Comparison of ENCODE assay signal across 8 cellular contexts in the genomic region with DNA sequence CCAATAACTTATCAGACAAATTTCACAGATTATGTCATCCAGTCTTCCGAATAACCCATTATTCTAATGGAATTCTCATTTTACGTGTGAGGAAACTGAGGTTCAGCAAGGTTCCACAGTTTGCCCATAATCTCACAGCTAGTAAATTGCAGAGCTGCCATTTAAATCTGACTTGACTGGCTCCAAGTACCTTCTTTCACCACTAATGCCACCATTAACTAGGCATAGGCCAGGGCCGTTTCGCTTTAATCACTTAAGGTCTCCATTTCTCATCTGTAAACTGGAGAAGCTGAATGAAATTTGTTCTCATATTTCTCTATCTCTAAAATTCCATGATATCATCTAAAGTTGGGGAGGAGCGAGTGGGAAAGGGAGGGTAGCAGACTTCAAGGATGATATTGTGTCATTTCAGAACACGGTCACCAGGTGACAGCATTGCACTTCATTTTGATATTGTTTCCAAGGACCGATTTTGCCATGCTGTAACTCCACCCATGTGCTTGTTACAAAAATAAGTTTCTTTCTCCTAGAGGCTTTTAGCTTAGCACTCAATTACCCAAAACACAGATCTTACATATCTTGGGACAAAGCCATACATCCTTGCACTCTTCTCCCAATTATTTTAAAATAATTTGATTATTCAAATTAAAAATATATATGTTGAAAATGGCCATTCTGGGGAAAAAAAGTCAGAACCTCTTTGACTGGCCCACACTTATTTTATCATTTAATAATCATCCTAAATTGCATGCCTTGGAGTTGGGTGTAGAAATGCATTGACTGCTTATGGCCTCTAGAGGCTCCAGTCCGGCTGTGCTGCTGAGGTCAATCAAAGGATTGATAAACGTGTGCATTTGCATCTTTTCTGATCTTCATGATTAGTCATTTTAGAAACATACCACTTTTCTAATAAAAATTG.
DNase-seq lines count a peak whose midpoint lies in the region; ATAC-seq and TF ChIP-seq lines count a peak whose summit lies in the region.

No MANE protein-coding gene starts in this region.

- ATAC-seq in HG03039 (IDR thresholded peaks at IDR 0.05; ENCODE audit: unreplicated experiment): peak; percentile 72
- ATAC-seq in HG03342 (IDR thresholded peaks at IDR 0.05; ENCODE audit: unreplicated experiment): no peak

- no peaks in the 10 kb centered on the region for H3K36me3 Mint-ChIP-seq in activated naive CD8-positive, alpha-beta T cell treated with anti-CD3 and anti-CD28 coated beads for 36 hours
- no peaks in the 10 kb centered on the region for H3K36me3 Mint-ChIP-seq in type B pancreatic cell

- peak; percentile 64 for TF ChIP-seq CTCF in GM12874 (IDR thresholded peaks at IDR 0.05; ENCODE audit: insufficient read depth, low read depth, low read length)
- TF ChIP-seq CTCF in type B pancreatic cell (conservative IDR thresholded peaks at IDR 0.05): peak; percentile 81

- H3K4me3 Mint-ChIP-seq in activated naive CD8-positive, alpha-beta T cell treated with anti-CD3 and anti-CD28 coated beads for 36 hours: no peak overlapping the region
- H3K4me3 Mint-ChIP-seq in type B pancreatic cell: no peak overlapping the region

- no peak overlapping the region for H3K27ac Mint-ChIP-seq in activated naive CD8-positive, alpha-beta T cell treated with anti-CD3 and anti-CD28 coated beads for 36 hours
- H3K27ac Mint-ChIP-seq in type B pancreatic cell: no peak overlapping the region

- no peaks in the 10 kb centered on the region for H3K27me3 Mint-ChIP-seq in activated naive CD8-positive, alpha-beta T cell treated with anti-CD3 and anti-CD28 coated beads for 36 hours
- peaks cover 8% of the 10 kb centered on the region for H3K27me3 Mint-ChIP-seq in type B pancreatic cell

- peak; percentile 37 for DNase-seq in AG20443 (ENCODE audit: low spot score)
- DNase-seq in NCI-H345 treated with DMSO at 0.1 percent for 48 hours (lab: John Stamatoyannopoulos, UW; ENCODE audit: unreplicated experiment): peak; percentile 67
- peak; percentile 15 for DNase-seq in activated naive CD8-positive, alpha-beta T cell treated with anti-CD3 and anti-CD28 coated beads for 36 hours
- DNase-seq in iPS-NIHi7 (ENCODE audit: extremely low spot score): peak; percentile 66
- DNase-seq in type B pancreatic cell (ENCODE audit: extremely low spot score, unreplicated experiment): no peak

- H3K4me1 Mint-ChIP-seq in activated naive CD8-positive, alpha-beta T cell treated with anti-CD3 and anti-CD28 coated beads for 36 hours: peaks cover 5% of the 10 kb centered on the region
- H3K4me1 Mint-ChIP-seq in type B pancreatic cell (ENCODE audit: unreplicated experiment): no peaks in the 10 kb centered on the region

- no peaks in the 10 kb centered on the region for H3K9me3 Mint-ChIP-seq in activated naive CD8-positive, alpha-beta T cell treated with anti-CD3 and anti-CD28 coated beads for 36 hours
- no peaks in the 10 kb centered on the region for H3K9me3 Mint-ChIP-seq in type B pancreatic cell
